In genomic region chr14:67619446-67620216, GRCh38 we compare ENCODE assay signal across 1 cellular context.
TF ChIP-seq lines count a peak whose summit lies in the region.

Gene ARG2, plus strand, starts transcription at chr14:67619920. Its CDS starts 58 bp downstream, at chr14:67619978.

TF ChIP-seq in HEK293, 187 proteins besides CTCF, POLR2A, EP300 and RAD21 (continued from another document and continues in another):
- no peak for TF ChIP-seq ZNF174 (tag by site-specific recombination; IDR thresholded peaks at IDR 0.05)
- no peak for TF ChIP-seq ZNF768 (tag by site-specific recombination; IDR thresholded peaks at IDR 0.05)
- TF ChIP-seq YY1 (tag by site-specific recombination; IDR thresholded peaks at IDR 0.05) = no peak
- no peak for TF ChIP-seq TRIM28 (IDR thresholded peaks at IDR 0.05; ENCODE audit: borderline replicate concordance, low read length)
- TF ChIP-seq ZNF791 (tag by site-specific recombination; IDR thresholded peaks at IDR 0.05) = no peak
- TF ChIP-seq ZNF398 (tag by site-specific recombination; IDR thresholded peaks at IDR 0.05) = no peak
- no peak for TF ChIP-seq ZNF132 (tag by site-specific recombination; IDR thresholded peaks at IDR 0.05; ENCODE audit: borderline replicate concordance)
- TF ChIP-seq ZNF23 (tag by site-specific recombination; IDR thresholded peaks at IDR 0.05; ENCODE audit: borderline replicate concordance) = no peak
- no peak for TF ChIP-seq ZNF211 (tag by site-specific recombination; IDR thresholded peaks at IDR 0.05; ENCODE audit: low read depth)
- TF ChIP-seq, protein P1, sequence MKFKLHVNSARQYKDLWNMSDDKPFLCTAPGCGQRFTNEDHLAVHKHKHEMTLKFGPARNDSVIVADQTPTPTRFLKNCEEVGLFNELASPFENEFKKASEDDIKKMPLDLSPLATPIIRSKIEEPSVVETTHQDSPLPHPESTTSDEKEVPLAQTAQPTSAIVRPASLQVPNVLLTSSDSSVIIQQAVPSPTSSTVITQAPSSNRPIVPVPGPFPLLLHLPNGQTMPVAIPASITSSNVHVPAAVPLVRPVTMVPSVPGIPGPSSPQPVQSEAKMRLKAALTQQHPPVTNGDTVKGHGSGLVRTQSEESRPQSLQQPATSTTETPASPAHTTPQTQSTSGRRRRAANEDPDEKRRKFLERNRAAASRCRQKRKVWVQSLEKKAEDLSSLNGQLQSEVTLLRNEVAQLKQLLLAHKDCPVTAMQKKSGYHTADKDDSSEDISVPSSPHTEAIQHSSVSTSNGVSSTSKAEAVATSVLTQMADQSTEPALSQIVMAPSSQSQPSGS (tag by site-specific recombination; IDR thresholded peaks at IDR 0.05; ENCODE audit: low read depth) = peak; percentile 100
- no peak for TF ChIP-seq GLI2 (tag by site-specific recombination; IDR thresholded peaks at IDR 0.05; ENCODE audit: borderline replicate concordance, low read depth)
- TF ChIP-seq ZSCAN16 (tag by site-specific recombination; IDR thresholded peaks at IDR 0.05) = no peak
- TF ChIP-seq KLF7 (tag by site-specific recombination; IDR thresholded peaks at IDR 0.05; ENCODE audit: borderline replicate concordance) = no peak; the same call in 1 of the 2 replicates
- TF ChIP-seq ZNF529 (tag by site-specific recombination; IDR thresholded peaks at IDR 0.05; ENCODE audit: insufficient replicate concordance) = no peak
- 0 out of 2 replicates have a peak, but pooled peaks have one; percentile 11 for TF ChIP-seq ZSCAN23 (tag by site-specific recombination; IDR thresholded peaks at IDR 0.05)
- no peak for TF ChIP-seq ZNF214 (tag by site-specific recombination; IDR thresholded peaks at IDR 0.05; ENCODE audit: borderline replicate concordance)
- TF ChIP-seq ZNF837 (tag by site-specific recombination; IDR thresholded peaks at IDR 0.05) = no peak
- TF ChIP-seq ZFP37 (tag by site-specific recombination; IDR thresholded peaks at IDR 0.05) = peak; percentile 45; the same call in 1 of the 2 replicates
- TF ChIP-seq ZNF155 (tag by site-specific recombination; IDR thresholded peaks at IDR 0.05) = no peak
- TF ChIP-seq, protein P2, sequence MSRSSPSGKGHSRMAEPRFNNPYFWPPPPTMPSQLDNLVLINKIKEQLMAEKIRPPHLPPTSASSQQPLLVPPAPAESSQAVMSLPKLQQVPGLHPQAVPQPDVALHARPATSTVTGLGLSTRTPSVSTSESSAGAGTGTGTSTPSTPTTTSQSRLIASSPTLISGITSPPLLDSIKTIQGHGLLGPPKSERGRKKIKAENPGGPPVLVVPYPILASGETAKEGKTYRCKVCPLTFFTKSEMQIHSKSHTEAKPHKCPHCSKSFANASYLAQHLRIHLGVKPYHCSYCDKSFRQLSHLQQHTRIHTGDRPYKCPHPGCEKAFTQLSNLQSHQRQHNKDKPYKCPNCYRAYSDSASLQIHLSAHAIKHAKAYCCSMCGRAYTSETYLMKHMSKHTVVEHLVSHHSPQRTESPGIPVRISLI (tag by site-specific recombination; IDR thresholded peaks at IDR 0.05) = no peak
- TF ChIP-seq KLF1 (tag by site-specific recombination; IDR thresholded peaks at IDR 0.05) = peak; percentile 61
- TF ChIP-seq ZNF404 (tag by site-specific recombination; IDR thresholded peaks at IDR 0.05) = no peak
- TF ChIP-seq ZBTB17 (tag by site-specific recombination; IDR thresholded peaks at IDR 0.05) = peak; percentile 88
- TF ChIP-seq ZNF560 (tag by site-specific recombination; IDR thresholded peaks at IDR 0.05; ENCODE audit: borderline replicate concordance) = no peak
- TF ChIP-seq ZNF660 (tag by site-specific recombination; IDR thresholded peaks at IDR 0.05) = peak; percentile 13; the same call in 1 of the 2 replicates
- TF ChIP-seq, protein P3, sequence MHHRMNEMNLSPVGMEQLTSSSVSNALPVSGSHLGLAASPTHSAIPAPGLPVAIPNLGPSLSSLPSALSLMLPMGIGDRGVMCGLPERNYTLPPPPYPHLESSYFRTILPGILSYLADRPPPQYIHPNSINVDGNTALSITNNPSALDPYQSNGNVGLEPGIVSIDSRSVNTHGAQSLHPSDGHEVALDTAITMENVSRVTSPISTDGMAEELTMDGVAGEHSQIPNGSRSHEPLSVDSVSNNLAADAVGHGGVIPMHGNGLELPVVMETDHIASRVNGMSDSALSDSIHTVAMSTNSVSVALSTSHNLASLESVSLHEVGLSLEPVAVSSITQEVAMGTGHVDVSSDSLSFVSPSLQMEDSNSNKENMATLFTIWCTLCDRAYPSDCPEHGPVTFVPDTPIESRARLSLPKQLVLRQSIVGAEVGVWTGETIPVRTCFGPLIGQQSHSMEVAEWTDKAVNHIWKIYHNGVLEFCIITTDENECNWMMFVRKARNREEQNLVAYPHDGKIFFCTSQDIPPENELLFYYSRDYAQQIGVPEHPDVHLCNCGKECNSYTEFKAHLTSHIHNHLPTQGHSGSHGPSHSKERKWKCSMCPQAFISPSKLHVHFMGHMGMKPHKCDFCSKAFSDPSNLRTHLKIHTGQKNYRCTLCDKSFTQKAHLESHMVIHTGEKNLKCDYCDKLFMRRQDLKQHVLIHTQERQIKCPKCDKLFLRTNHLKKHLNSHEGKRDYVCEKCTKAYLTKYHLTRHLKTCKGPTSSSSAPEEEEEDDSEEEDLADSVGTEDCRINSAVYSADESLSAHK (tag by site-specific recombination; IDR thresholded peaks at IDR 0.05) = peak; percentile 44; the same call in 1 of the 2 replicates
- peak; percentile 83 for TF ChIP-seq ZNF335 (tag by site-specific recombination; conservative IDR thresholded peaks at IDR 0.05)
- TF ChIP-seq, protein P4, sequence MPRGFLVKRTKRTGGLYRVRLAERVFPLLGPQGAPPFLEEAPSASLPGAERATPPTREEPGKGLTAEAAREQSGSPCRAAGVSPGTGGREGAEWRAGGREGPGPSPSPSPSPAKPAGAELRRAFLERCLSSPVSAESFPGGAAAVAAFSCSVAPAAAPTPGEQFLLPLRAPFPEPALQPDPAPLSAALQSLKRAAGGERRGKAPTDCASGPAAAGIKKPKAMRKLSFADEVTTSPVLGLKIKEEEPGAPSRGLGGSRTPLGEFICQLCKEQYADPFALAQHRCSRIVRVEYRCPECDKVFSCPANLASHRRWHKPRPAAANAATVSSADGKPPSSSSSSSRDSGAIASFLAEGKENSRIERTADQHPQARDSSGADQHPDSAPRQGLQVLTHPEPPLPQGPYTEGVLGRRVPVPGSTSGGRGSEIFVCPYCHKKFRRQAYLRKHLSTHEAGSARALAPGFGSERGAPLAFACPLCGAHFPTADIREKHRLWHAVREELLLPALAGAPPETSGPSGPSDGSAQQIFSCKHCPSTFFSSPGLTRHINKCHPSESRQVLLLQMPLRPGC (tag by site-specific recombination; IDR thresholded peaks at IDR 0.05) = peak; percentile 74; the same call in 1 of the 2 replicates
- TF ChIP-seq ZFP41 (tag by site-specific recombination; IDR thresholded peaks at IDR 0.05; ENCODE audit: borderline replicate concordance) = no peak
- no peak for TF ChIP-seq ZNF133 (tag by site-specific recombination; IDR thresholded peaks at IDR 0.05)
- TF ChIP-seq ZNF518A (tag by site-specific recombination; conservative IDR thresholded peaks at IDR 0.05; ENCODE audit: low read depth) = no peak
- TF ChIP-seq ZNF19 (tag by site-specific recombination; IDR thresholded peaks at IDR 0.05; ENCODE audit: low read depth) = no peak
- TF ChIP-seq ZNF658 (tag by site-specific recombination; IDR thresholded peaks at IDR 0.05) = no peak
- peak; percentile 40; the same call in 1 of the 2 replicates for TF ChIP-seq PRDM1 (tag by site-specific recombination; IDR thresholded peaks at IDR 0.05)
- TF ChIP-seq BCL11A (tag by site-specific recombination; IDR thresholded peaks at IDR 0.05; ENCODE audit: low read depth) = peak; percentile 92
- 0 out of 2 replicates have a peak, but pooled peaks have one; percentile 17 for TF ChIP-seq ZNF2 (tag by site-specific recombination; IDR thresholded peaks at IDR 0.05)
- no peak for TF ChIP-seq ZNF626 (tag by site-specific recombination; IDR thresholded peaks at IDR 0.05)
- TF ChIP-seq ZNF202 (tag by site-specific recombination; IDR thresholded peaks at IDR 0.05; ENCODE audit: borderline replicate concordance) = no peak
- peak; percentile 84 for TF ChIP-seq KLF16 (tag by site-specific recombination; IDR thresholded peaks at IDR 0.05)
- TF ChIP-seq ZNF324 (tag by site-specific recombination; IDR thresholded peaks at IDR 0.05) = peak; percentile 82
- peak; percentile 62 for TF ChIP-seq ZNF692 (tag by site-specific recombination; IDR thresholded peaks at IDR 0.05)
- TF ChIP-seq ZNF707 (tag by site-specific recombination; IDR thresholded peaks at IDR 0.05) = no peak
- TF ChIP-seq ZNF366 (tag by site-specific recombination; conservative IDR thresholded peaks at IDR 0.05) = no peak; the same call in 1 of the 2 replicates
- TF ChIP-seq GLIS1 (tag by site-specific recombination; IDR thresholded peaks at IDR 0.05) = peak; percentile 80
- TF ChIP-seq, protein P5, sequence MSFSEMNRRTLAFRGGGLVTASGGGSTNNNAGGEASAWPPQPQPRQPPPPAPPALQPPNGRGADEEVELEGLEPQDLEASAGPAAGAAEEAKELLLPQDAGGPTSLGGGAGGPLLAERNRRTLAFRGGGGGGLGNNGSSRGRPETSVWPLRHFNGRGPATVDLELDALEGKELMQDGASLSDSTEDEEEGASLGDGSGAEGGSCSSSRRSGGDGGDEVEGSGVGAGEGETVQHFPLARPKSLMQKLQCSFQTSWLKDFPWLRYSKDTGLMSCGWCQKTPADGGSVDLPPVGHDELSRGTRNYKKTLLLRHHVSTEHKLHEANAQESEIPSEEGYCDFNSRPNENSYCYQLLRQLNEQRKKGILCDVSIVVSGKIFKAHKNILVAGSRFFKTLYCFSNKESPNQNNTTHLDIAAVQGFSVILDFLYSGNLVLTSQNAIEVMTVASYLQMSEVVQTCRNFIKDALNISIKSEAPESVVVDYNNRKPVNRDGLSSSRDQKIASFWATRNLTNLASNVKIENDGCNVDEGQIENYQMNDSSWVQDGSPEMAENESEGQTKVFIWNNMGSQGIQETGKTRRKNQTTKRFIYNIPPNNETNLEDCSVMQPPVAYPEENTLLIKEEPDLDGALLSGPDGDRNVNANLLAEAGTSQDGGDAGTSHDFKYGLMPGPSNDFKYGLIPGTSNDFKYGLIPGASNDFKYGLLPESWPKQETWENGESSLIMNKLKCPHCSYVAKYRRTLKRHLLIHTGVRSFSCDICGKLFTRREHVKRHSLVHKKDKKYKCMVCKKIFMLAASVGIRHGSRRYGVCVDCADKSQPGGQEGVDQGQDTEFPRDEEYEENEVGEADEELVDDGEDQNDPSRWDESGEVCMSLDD (tag by site-specific recombination; IDR thresholded peaks at IDR 0.05) = no peak; the same call in 1 of the 2 replicates
- no peak for TF ChIP-seq HOXD13 (CRISPR knock-in tag; IDR thresholded peaks at IDR 0.05; ENCODE audit: borderline replicate concordance)
- no peak for TF ChIP-seq ZNF274 (IDR thresholded peaks at IDR 0.05; ENCODE audit: low read length)
- TF ChIP-seq ZNF274 (tag by site-specific recombination; IDR thresholded peaks at IDR 0.05; ENCODE audit: borderline replicate concordance) = no peak
- peak; percentile 100 for TF ChIP-seq KLF10 (tag by site-specific recombination; IDR thresholded peaks at IDR 0.05)
- TF ChIP-seq ZNF785 (tag by site-specific recombination; IDR thresholded peaks at IDR 0.05) = 0 out of 2 replicates have a peak, but pooled peaks have one; percentile 23
